ENCODE assay signal across 14 cellular contexts in the genomic region with DNA sequence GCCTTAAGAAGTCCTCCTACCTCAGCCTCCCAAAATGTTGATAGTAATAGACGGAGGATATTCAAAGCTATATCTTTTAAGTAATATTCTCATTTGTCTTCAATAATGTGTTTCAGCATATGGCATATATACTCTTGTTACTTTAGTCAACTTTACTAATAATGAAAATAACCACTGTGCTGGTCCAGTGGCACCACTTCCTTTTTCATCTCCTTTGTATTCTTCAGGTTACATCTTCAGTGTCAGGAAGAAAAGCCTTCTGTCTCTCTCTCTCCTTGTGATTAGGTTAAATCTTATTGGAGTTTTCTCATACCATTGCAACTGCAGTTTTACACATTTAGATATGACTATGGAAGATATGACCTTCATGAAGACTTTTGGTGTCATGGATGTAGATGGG. TPM values are rescaled to one million over a fixed set of nuclear protein-coding genes. Genes with fewer than 3 reads are reported as not detected.
DNase-seq lines count a peak whose midpoint lies in the region; ATAC-seq and TF ChIP-seq lines count a peak whose summit lies in the region.
"Had no signal": no experiment of that assay in that cellular context is flagged by ENCODE, and none has a peak within 500 bp of the region (broad histone marks: within the 10 kb centered on the region; RNA-seq: fewer than 3 reads in every experiment).

No MANE protein-coding gene starts in this region.

- no peak overlapping the region for H3K4me3 Mint-ChIP-seq in CD8-positive, alpha-beta T cell
- H3K4me3 Mint-ChIP-seq: neural crest cell had no signal

- peaks cover 27% of the 10 kb centered on the region for H3K4me1 ChIP-seq in CD8-positive, alpha-beta T cell (ENCODE audit: insufficient read depth, low read length)

- CTCF ChIA-PET in CD8-positive, alpha-beta T cell (lab: Charles Lee): no interaction called here

- TF ChIP-seq CTCF in CD8-positive, alpha-beta T cell (IDR thresholded peaks at IDR 0.05): no peak

- H3K36me3 Mint-ChIP-seq in CD8-positive, alpha-beta T cell: peaks cover 43% of the 10 kb centered on the region

- H3K4me3 ChIP-seq in CD8-positive, alpha-beta T cell (ENCODE audit: low read depth, low read length): no peak overlapping the region
- H3K4me3 ChIP-seq: ascending aorta, smooth muscle cell, vagina had no signal

- intact Hi-C loops in CD8-positive, alpha-beta T cell (cut with DNase I, micrococcal nuclease): loop anchor here in 1 of 2 experiments (10.0 kb wide), 1 partner anchor 47 kb away; no protein-coding TSS in a partner anchor

- no peak overlapping the region for H3K27ac ChIP-seq in CD8-positive, alpha-beta T cell (ENCODE audit: low read depth, low read length)
- H3K27ac ChIP-seq: ascending aorta, vagina had no signal

- H3K36me3 ChIP-seq in CD8-positive, alpha-beta T cell (ENCODE audit: insufficient read depth, low read length): no peaks in the 10 kb centered on the region
- H3K36me3 ChIP-seq: ascending aorta, vagina had no signal

- peak overlapping the region; percentile 29 for H3K27ac Mint-ChIP-seq in CD8-positive, alpha-beta T cell

- peaks cover 74% of the 10 kb centered on the region for H3K4me1 Mint-ChIP-seq in CD8-positive, alpha-beta T cell (ENCODE audit: low read depth)

- H3K27me3 Mint-ChIP-seq in CD8-positive, alpha-beta T cell (ENCODE audit: low read depth): no peaks in the 10 kb centered on the region

- no peak for DNase-seq in CD8-positive, alpha-beta T cell
- DNase-seq in pons (ENCODE audit: low spot score) (no peak), NCI-H69 (lab: John Stamatoyannopoulos, UW) (no peak), NCI-H2029 (lab: John Stamatoyannopoulos, UW) (no peak), NCI-H1436 treated with DMSO at 0.1 percent for 48 hours (lab: John Stamatoyannopoulos, UW) (no peak)
- DNase-seq: activated T-cell treated with anti-CD3 and anti-CD28 coated beads for 4 hours, MM.1S had no signal

- POLR2A ChIA-PET in CD8-positive, alpha-beta T cell (lab: Charles Lee): no interaction called here

- no peaks in the 10 kb centered on the region for H3K9me3 ChIP-seq in CD8-positive, alpha-beta T cell (ENCODE audit: low read length)
- H3K9me3 ChIP-seq: ascending aorta, vagina had no signal

- no peaks in the 10 kb centered on the region for H3K9me3 Mint-ChIP-seq in CD8-positive, alpha-beta T cell
- H3K9me3 Mint-ChIP-seq: neural crest cell had no signal

- no peak for ATAC-seq in CD8-positive, alpha-beta T cell
- peak; percentile 65 for ATAC-seq in GM18867 (IDR thresholded peaks at IDR 0.05; ENCODE audit: unreplicated experiment)
- peak; percentile 79 for ATAC-seq in GM21786 (IDR thresholded peaks at IDR 0.05; ENCODE audit: unreplicated experiment)
- ATAC-seq in HG03469 (IDR thresholded peaks at IDR 0.05; ENCODE audit: unreplicated experiment): peak; percentile 80

- H3K27me3 ChIP-seq in CD8-positive, alpha-beta T cell (ENCODE audit: insufficient read depth, low read length): no peaks in the 10 kb centered on the region
- H3K27me3 ChIP-seq: ascending aorta, vagina had no signal

RNA-seq across cellular contexts. Expression of gene PARP8, which starts 31.3 kb away (rescaled TPM):
- total RNA-seq in CD8-positive, alpha-beta T cell: 100 to 1,000 TPM; 192 to 200 TPM
